In the genomic region with DNA sequence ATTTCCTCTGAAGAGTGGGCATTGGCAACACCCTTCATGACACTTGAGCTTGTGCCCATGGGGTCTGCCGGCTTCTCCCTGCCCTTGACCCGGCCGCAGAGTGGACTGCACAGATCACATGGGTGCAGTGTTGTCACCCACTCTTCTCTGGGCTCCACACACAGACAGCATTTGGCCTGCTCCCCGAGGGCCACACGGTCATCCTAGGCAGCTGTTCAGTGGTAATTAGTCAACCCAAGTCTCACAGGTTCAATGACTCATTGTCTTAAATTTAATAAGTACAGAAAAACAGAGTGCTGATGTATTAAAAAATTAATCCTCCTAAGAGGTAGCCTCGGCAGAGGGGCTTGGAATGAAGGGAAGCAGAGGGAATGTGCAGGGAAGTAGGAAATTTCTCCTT, we compare ENCODE assay signal across 11 cellular contexts.
DNase-seq lines count a peak whose midpoint lies in the region; ATAC-seq and TF ChIP-seq lines count a peak whose summit lies in the region.
"Had no signal": no experiment of that assay in that cellular context is flagged by ENCODE, and none has a peak within 500 bp of the region (broad histone marks: within the 10 kb centered on the region; RNA-seq: fewer than 3 reads in every experiment).

No MANE protein-coding gene starts in this region.

- peaks cover 0 to 33% of the 10 kb centered on the region in 2 donors for H3K27me3 Mint-ChIP-seq in natural killer cell treated with Interleukin-12 subunit alpha and Interleukin-12 subunit beta and Interleukin-15 and Interleukin-18, amount 100 ng/mL, for 72 hours
- H3K27me3 Mint-ChIP-seq in natural killer cell (ENCODE audit: low read depth in 2 of 2) (peaks cover 41 to 67% of the 10 kb centered on the region in 2 donors), brain (no peaks in the 10 kb centered on the region)
- H3K27me3 Mint-ChIP-seq in stimulated activated naive B cell treated with anti-CD40 and anti-IgM and Interleukin-4, amounts not matched to agents 10 μg/mL and 1 μg/mL and 100 μg/mL, for 72 hours: no peaks in the 10 kb centered on the region

- no peak for DNase-seq in natural killer cell treated with Interleukin-12 subunit alpha and Interleukin-12 subunit beta and Interleukin-15 and Interleukin-18, amount 100 ng/mL, for 72 hours (ENCODE audit: low spot score)
- DNase-seq in natural killer cell (no peak), NB4 (ENCODE audit: low read depth) (peak; percentile 59), NCI-H526 treated with DMSO at 0.1 percent for 48 hours (lab: John Stamatoyannopoulos, UW) (no peak), head of caudate nucleus (no peak)
- no peak for DNase-seq in stimulated activated naive B cell treated with anti-CD40 and anti-IgM and Interleukin-4, amounts not matched to agents 10 μg/mL and 1 μg/mL and 100 μg/mL, for 72 hours
- DNase-seq: cerebellar nuclear complex had no signal

- H3K4me3 Mint-ChIP-seq in natural killer cell treated with Interleukin-12 subunit alpha and Interleukin-12 subunit beta and Interleukin-15 and Interleukin-18, amount 100 ng/mL, for 72 hours: peak overlapping the region; percentile 93
- no peak overlapping the region for H3K4me3 Mint-ChIP-seq in natural killer cell
- no peak overlapping the region for H3K4me3 Mint-ChIP-seq in brain
- H3K4me3 Mint-ChIP-seq in stimulated activated naive B cell treated with anti-CD40 and anti-IgM and Interleukin-4, amounts not matched to agents 10 μg/mL and 1 μg/mL and 100 μg/mL, for 72 hours: peak overlapping the region; percentile 8 to 26
- H3K4me3 Mint-ChIP-seq: CD14-positive monocyte had no signal

- intact Hi-C loops in natural killer cell (cut with micrococcal nuclease) (no loop called here), head of caudate nucleus (cut with DNase I) (no loop called here)

- no peak for TF ChIP-seq POLR2A in NB4 (IDR thresholded peaks at IDR 0.05; ENCODE audit: extremely low read depth, insufficient read length)

- H3K9me3 Mint-ChIP-seq in natural killer cell treated with Interleukin-12 subunit alpha and Interleukin-12 subunit beta and Interleukin-15 and Interleukin-18, amount 100 ng/mL, for 72 hours: no peaks in the 10 kb centered on the region
- H3K9me3 Mint-ChIP-seq in natural killer cell (no peaks in the 10 kb centered on the region), brain (no peaks in the 10 kb centered on the region)
- peaks cover 0 to 1% of the 10 kb centered on the region in 2 donors for H3K9me3 Mint-ChIP-seq in stimulated activated naive B cell treated with anti-CD40 and anti-IgM and Interleukin-4, amounts not matched to agents 10 μg/mL and 1 μg/mL and 100 μg/mL, for 72 hours

- peaks cover 10% of the 10 kb centered on the region for H3K36me3 Mint-ChIP-seq in natural killer cell treated with Interleukin-12 subunit alpha and Interleukin-12 subunit beta and Interleukin-15 and Interleukin-18, amount 100 ng/mL, for 72 hours
- no peaks in the 10 kb centered on the region for H3K36me3 Mint-ChIP-seq in natural killer cell
- H3K36me3 Mint-ChIP-seq in brain: peaks cover 12% of the 10 kb centered on the region
- H3K36me3 Mint-ChIP-seq in stimulated activated naive B cell treated with anti-CD40 and anti-IgM and Interleukin-4, amounts not matched to agents 10 μg/mL and 1 μg/mL and 100 μg/mL, for 72 hours: peaks cover 22 to 48% of the 10 kb centered on the region in 2 donors

- H3K4me1 Mint-ChIP-seq in natural killer cell treated with Interleukin-12 subunit alpha and Interleukin-12 subunit beta and Interleukin-15 and Interleukin-18, amount 100 ng/mL, for 72 hours (ENCODE audit: low read depth in 2 of 2): peaks cover 67 to 69% of the 10 kb centered on the region in 2 donors
- H3K4me1 Mint-ChIP-seq in natural killer cell: peaks cover 33% of the 10 kb centered on the region in 2 donors
- H3K4me1 Mint-ChIP-seq in brain: peaks cover 80% of the 10 kb centered on the region
- H3K4me1 Mint-ChIP-seq in stimulated activated naive B cell treated with anti-CD40 and anti-IgM and Interleukin-4, amounts not matched to agents 10 μg/mL and 1 μg/mL and 100 μg/mL, for 72 hours: peaks cover 66 to 90% of the 10 kb centered on the region in 2 donors

- H3K4me3 ChIP-seq in NB4 (ENCODE audit: low read depth, low read length): no peak overlapping the region
- H3K4me3 ChIP-seq: prostate gland had no signal

- TF ChIP-seq CTCF in natural killer cell (IDR thresholded peaks at IDR 0.05) (no peak), NB4 (IDR thresholded peaks at IDR 0.05; ENCODE audit: low read depth, low read length) (no peak), brain (conservative IDR thresholded peaks at IDR 0.05) (no peak)

- peak overlapping the region; percentile 92 to 93 for H3K27ac Mint-ChIP-seq in natural killer cell treated with Interleukin-12 subunit alpha and Interleukin-12 subunit beta and Interleukin-15 and Interleukin-18, amount 100 ng/mL, for 72 hours
- H3K27ac Mint-ChIP-seq in natural killer cell: no peak overlapping the region
- peak overlapping the region in 4 of 5 experiments; percentile 24 to 88 (median 64) for H3K27ac Mint-ChIP-seq in brain
- H3K27ac Mint-ChIP-seq in stimulated activated naive B cell treated with anti-CD40 and anti-IgM and Interleukin-4, amounts not matched to agents 10 μg/mL and 1 μg/mL and 100 μg/mL, for 72 hours: peak overlapping the region; percentile 82
- H3K27ac Mint-ChIP-seq: CD14-positive monocyte had no signal

- peak in 1 of 2 donors; percentile 63 for ATAC-seq in natural killer cell treated with Interleukin-12 subunit alpha and Interleukin-12 subunit beta and Interleukin-15 and Interleukin-18, amount 100 ng/mL, for 72 hours
- ATAC-seq in natural killer cell (no peak), HG03175 (IDR thresholded peaks at IDR 0.05; ENCODE audit: unreplicated experiment) (no peak)
- peak; percentile 46 to 52 for ATAC-seq in stimulated activated naive B cell treated with anti-CD40 and anti-IgM and Interleukin-4, amounts not matched to agents 10 μg/mL and 1 μg/mL and 100 μg/mL, for 72 hours (replicated peaks)

Comparison
In these comparisons a context has a peak if more than half of its experiments do, and no peak if none do; other contexts are left out.
1. H3K27ac Mint-ChIP-seq: peak in natural killer cell treated with Interleukin-12 subunit alpha and Interleukin-12 subunit beta and Interleukin-15 and Interleukin-18, amount 100 ng/mL, for 72 hours (2 of 2), brain (4 of 5) and stimulated activated naive B cell treated with anti-CD40 and anti-IgM and Interleukin-4, amounts not matched to agents 10 μg/mL and 1 μg/mL and 100 μg/mL, for 72 hours (single experiment); none in natural killer cell (0 of 2).
2. H3K4me3 Mint-ChIP-seq: peak in natural killer cell treated with Interleukin-12 subunit alpha and Interleukin-12 subunit beta and Interleukin-15 and Interleukin-18, amount 100 ng/mL, for 72 hours (single experiment) and stimulated activated naive B cell treated with anti-CD40 and anti-IgM and Interleukin-4, amounts not matched to agents 10 μg/mL and 1 μg/mL and 100 μg/mL, for 72 hours (2 of 2); none in natural killer cell (single experiment) and brain (0 of 5).
3. ATAC-seq: peak in stimulated activated naive B cell treated with anti-CD40 and anti-IgM and Interleukin-4, amounts not matched to agents 10 μg/mL and 1 μg/mL and 100 μg/mL, for 72 hours (2 of 2); none in natural killer cell (0 of 3) and HG03175 (single experiment).